Comparison of ENCODE assay signal across 8 cellular contexts in genomic region chr5:103258957-103259704, GRCh38. TPM values are rescaled to one million over a fixed set of nuclear protein-coding genes. Genes with fewer than 3 reads are reported as not detected.
DNase-seq lines count a peak whose midpoint lies in the region; ATAC-seq and TF ChIP-seq lines count a peak whose summit lies in the region.

No MANE protein-coding gene starts in this region.

- no peaks in the 10 kb centered on the region for H3K36me3 ChIP-seq in neural progenitor cell

- H3K79me2 ChIP-seq in neural progenitor cell (ENCODE audit: low read depth) = peaks cover 48% of the 10 kb centered on the region

- ATAC-seq in GM19438 (IDR thresholded peaks at IDR 0.05; ENCODE audit: low read depth, unreplicated experiment) (peak; percentile 35), HG03521 (IDR thresholded peaks at IDR 0.05; ENCODE audit: unreplicated experiment) (peak; percentile 29)

- H3K27ac ChIP-seq in neural progenitor cell = peak overlapping the region; percentile 79

- H3K9me3 ChIP-seq in neural progenitor cell (ENCODE audit: low read depth) = no peaks in the 10 kb centered on the region

- H3K9ac ChIP-seq in neural progenitor cell = peak overlapping the region; percentile 54

- peak overlapping the region; percentile 86 for H3K4me3 ChIP-seq in fibroblast of the aortic adventitia (ENCODE audit: low read depth, low read length)
- peak overlapping the region; percentile 80 for H3K4me3 ChIP-seq in neural progenitor cell

- TF ChIP-seq CTCF in fibroblast of the aortic adventitia (IDR thresholded peaks at IDR 0.05; ENCODE audit: insufficient read depth, low read length) (no peak), neural progenitor cell (IDR thresholded peaks at IDR 0.05) (peak; percentile 3)

- no peaks in the 10 kb centered on the region for H3F3A ChIP-seq in neural progenitor cell (ENCODE audit: low read depth)

- H3K4me1 Mint-ChIP-seq in activated T-helper 1 cell treated with anti-CD3 and anti-CD28 coated beads, Interleukin-12 subunit alpha, Interleukin-12 subunit beta, Interleukin-2, Interleukin-4 antibody, amounts not matched to agents 30 ng/mL and 10 ng/mL and 1 ng/mL, durations not matched to agents 14 hours and 24 hours and 36 hours (ENCODE audit: low read depth) = peaks cover 39% of the 10 kb centered on the region
- H3K4me1 Mint-ChIP-seq in neural progenitor cell = peaks cover 26% of the 10 kb centered on the region

- intact Hi-C loops in activated T-helper 1 cell treated with anti-CD3 and anti-CD28 coated beads, Interleukin-12 subunit alpha, Interleukin-12 subunit beta, Interleukin-2, Interleukin-4 antibody, amounts not matched to agents 30 ng/mL and 10 ng/mL and 1 ng/mL, durations not matched to agents 14 hours and 24 hours and 36 hours (cut with micrococcal nuclease) = loop anchor here (1.0 to 5.0 kb wide), 4 partner anchors 82 to 502 kb away; partner anchors contain the start of genes GIN1, PAM and PPIP5K2

- H3K4me2 ChIP-seq in neural progenitor cell = peak overlapping the region; percentile 81

- H3K4me1 ChIP-seq in neural progenitor cell = peaks cover 23% of the 10 kb centered on the region

- DNase-seq in CMK (ENCODE audit: low read depth) (peak; percentile 29), fibroblast of the aortic adventitia (ENCODE audit: low read depth) (no peak), neural progenitor cell (ENCODE audit: low spot score) (peak; percentile 79), stromal cell of bone marrow (ENCODE audit: low read depth) (peak; percentile 6)
- DNase-seq in activated T-helper 1 cell treated with anti-CD3 and anti-CD28 coated beads, Interleukin-12 subunit alpha, Interleukin-12 subunit beta, Interleukin-2, Interleukin-4 antibody, amounts not matched to agents 30 ng/mL and 10 ng/mL and 1 ng/mL, durations not matched to agents 14 hours and 24 hours and 36 hours (ENCODE audit: low spot score) = peak; percentile 60

- H3K9me3 Mint-ChIP-seq in activated T-helper 1 cell treated with anti-CD3 and anti-CD28 coated beads, Interleukin-12 subunit alpha, Interleukin-12 subunit beta, Interleukin-2, Interleukin-4 antibody, amounts not matched to agents 30 ng/mL and 10 ng/mL and 1 ng/mL, durations not matched to agents 14 hours and 24 hours and 36 hours = no peaks in the 10 kb centered on the region
- peaks cover 4% of the 10 kb centered on the region for H3K9me3 Mint-ChIP-seq in neural progenitor cell

- no peaks in the 10 kb centered on the region for H3K36me3 Mint-ChIP-seq in activated T-helper 1 cell treated with anti-CD3 and anti-CD28 coated beads, Interleukin-12 subunit alpha, Interleukin-12 subunit beta, Interleukin-2, Interleukin-4 antibody, amounts not matched to agents 30 ng/mL and 10 ng/mL and 1 ng/mL, durations not matched to agents 14 hours and 24 hours and 36 hours (ENCODE audit: low read depth)
- no peaks in the 10 kb centered on the region for H3K36me3 Mint-ChIP-seq in neural progenitor cell

- peak overlapping the region; percentile 91 for H2AFZ ChIP-seq in neural progenitor cell (replicated peaks)

- H3K27ac Mint-ChIP-seq in activated T-helper 1 cell treated with anti-CD3 and anti-CD28 coated beads, Interleukin-12 subunit alpha, Interleukin-12 subunit beta, Interleukin-2, Interleukin-4 antibody, amounts not matched to agents 30 ng/mL and 10 ng/mL and 1 ng/mL, durations not matched to agents 14 hours and 24 hours and 36 hours = peak overlapping the region; percentile 75
- no peak overlapping the region for H3K27ac Mint-ChIP-seq in neural progenitor cell

- no peaks in the 10 kb centered on the region for H3K27me3 ChIP-seq in neural progenitor cell

- H4K20me1 ChIP-seq in neural progenitor cell (ENCODE audit: low read depth) = peaks cover 41% of the 10 kb centered on the region

- H3K4me3 Mint-ChIP-seq in activated T-helper 1 cell treated with anti-CD3 and anti-CD28 coated beads, Interleukin-12 subunit alpha, Interleukin-12 subunit beta, Interleukin-2, Interleukin-4 antibody, amounts not matched to agents 30 ng/mL and 10 ng/mL and 1 ng/mL, durations not matched to agents 14 hours and 24 hours and 36 hours = peak overlapping the region; percentile 94
- peak overlapping the region; percentile 98 for H3K4me3 Mint-ChIP-seq in neural progenitor cell

- peaks cover 19% of the 10 kb centered on the region for H3K27me3 Mint-ChIP-seq in activated T-helper 1 cell treated with anti-CD3 and anti-CD28 coated beads, Interleukin-12 subunit alpha, Interleukin-12 subunit beta, Interleukin-2, Interleukin-4 antibody, amounts not matched to agents 30 ng/mL and 10 ng/mL and 1 ng/mL, durations not matched to agents 14 hours and 24 hours and 36 hours (ENCODE audit: insufficient read depth)
- H3K27me3 Mint-ChIP-seq in neural progenitor cell (ENCODE audit: insufficient read depth, low read depth) = peaks cover 2% of the 10 kb centered on the region

TF ChIP-seq in PFSK-1, 5 proteins besides CTCF, POLR2A, EP300 and RAD21:
- TF ChIP-seq REST (IDR thresholded peaks at IDR 0.05; ENCODE audit: insufficient read depth in 1 of 2, low read depth in 2 of 2, low read length in 2 of 2) (no peak), POLR2AphosphoS5 (IDR thresholded peaks at IDR 0.05; ENCODE audit: low read depth, low read length) (0 out of 2 replicates have a peak, but pooled peaks have one; percentile 1), FOXP2 (optimal IDR thresholded peaks at IDR 0.05; ENCODE audit: borderline replicate concordance, extremely low read depth, extremely low read length, insufficient read depth) (peak; percentile 40), SIN3A (IDR thresholded peaks at IDR 0.05; ENCODE audit: borderline replicate concordance, insufficient read depth, low read length) (no peak), TAF1 (IDR thresholded peaks at IDR 0.05; ENCODE audit: borderline replicate concordance, insufficient read depth, low read length) (no peak)

RNA-seq across cellular contexts. Expression of gene MACIR, which starts 0.6 kb away (rescaled TPM):
- polyA plus RNA-seq in PFSK-1 (2012; ENCODE audit: insufficient read length, low read depth) = 7.1 TPM
- 11.9 and 12.3 TPM in 2 replicates for total RNA-seq in activated T-helper 1 cell treated with anti-CD3 and anti-CD28 coated beads, Interleukin-12 subunit alpha, Interleukin-12 subunit beta, Interleukin-2, Interleukin-4 antibody, amounts not matched to agents 30 ng/mL and 10 ng/mL and 1 ng/mL, durations not matched to agents 14 hours and 24 hours and 36 hours
- total RNA-seq in fibroblast of the aortic adventitia (ENCODE audit: low replicate concordance) (7.1 and 13.8 TPM in 2 replicates), neural progenitor cell (ENCODE audit: low replicate concordance) (22.5 and 26.3 TPM in 2 replicates)
